Comparison of ENCODE assay signal across 1 cellular context in genomic region chr13:99414048-99414995, GRCh38.
TF ChIP-seq lines count a peak whose summit lies in the region.

No MANE protein-coding gene starts in this region.

TF ChIP-seq in SK-N-SH treated with all-trans-retinoic acid at 6 μM for 48 hours, 23 proteins besides CTCF, POLR2A, EP300 and RAD21 (continued from another document):
- TF ChIP-seq PATZ1 (CRISPR knock-in tag; IDR thresholded peaks at IDR 0.05; ENCODE audit: borderline replicate concordance): no peak
- TF ChIP-seq ZFP3 (CRISPR knock-in tag; IDR thresholded peaks at IDR 0.05): no peak
- no peak for TF ChIP-seq ARNTL (CRISPR knock-in tag; IDR thresholded peaks at IDR 0.05; ENCODE audit: borderline replicate concordance, low read depth)
- no peak for TF ChIP-seq TSHZ2 (CRISPR knock-in tag; IDR thresholded peaks at IDR 0.05)
- TF ChIP-seq CREB5 (CRISPR knock-in tag; IDR thresholded peaks at IDR 0.05; ENCODE audit: low read depth): no peak
- no peak for TF ChIP-seq ZNF8 (CRISPR knock-in tag; IDR thresholded peaks at IDR 0.05)
- TF ChIP-seq ISL1 (CRISPR knock-in tag; IDR thresholded peaks at IDR 0.05): no peak
- no peak for TF ChIP-seq ESRRG (CRISPR knock-in tag; IDR thresholded peaks at IDR 0.05)
- no peak for TF ChIP-seq ZNF70 (CRISPR knock-in tag; IDR thresholded peaks at IDR 0.05)
- TF ChIP-seq POU6F1 (CRISPR knock-in tag; IDR thresholded peaks at IDR 0.05; ENCODE audit: borderline replicate concordance, low read depth): no peak
- no peak for TF ChIP-seq PPARA (CRISPR knock-in tag; IDR thresholded peaks at IDR 0.05; ENCODE audit: borderline replicate concordance)
- TF ChIP-seq OSR1 (CRISPR knock-in tag; IDR thresholded peaks at IDR 0.05): no peak
